1 cellular context compared by ENCODE assay signal in genomic region chr17:29590261-29590978, GRCh38.
TF ChIP-seq lines count a peak whose summit lies in the region.

No MANE protein-coding gene starts in this region.

TF ChIP-seq in HepG2, 621 proteins besides CTCF, POLR2A, EP300 and RAD21 (continued from another document and continues in another):
- TF ChIP-seq PRDM4 (CRISPR knock-in tag; IDR thresholded peaks at IDR 0.05; ENCODE audit: borderline replicate concordance) (no peak), ZNF235 (CRISPR knock-in tag; IDR thresholded peaks at IDR 0.05; ENCODE audit: borderline replicate concordance) (no peak), EED (CRISPR knock-in tag; IDR thresholded peaks at IDR 0.05) (no peak), ZNF44 (CRISPR knock-in tag; IDR thresholded peaks at IDR 0.05) (no peak), NR1H2 (CRISPR knock-in tag; IDR thresholded peaks at IDR 0.05; ENCODE audit: borderline replicate concordance, low read depth) (no peak; the same call in 1 of the 2 replicates), IRF9 (CRISPR knock-in tag; IDR thresholded peaks at IDR 0.05; ENCODE audit: borderline replicate concordance) (no peak; the same call in 1 of the 2 replicates), ESRRA (CRISPR knock-in tag; IDR thresholded peaks at IDR 0.05; ENCODE audit: low read depth) (no peak), HNRNPK (IDR thresholded peaks at IDR 0.05; ENCODE audit: low read depth, low read length, poor library complexity, severe bottlenecking) (no peak), NR2F1 (CRISPR knock-in tag; IDR thresholded peaks at IDR 0.05) (no peak), ZNF205 (CRISPR knock-in tag; IDR thresholded peaks at IDR 0.05) (no peak), ZNF777 (CRISPR knock-in tag; IDR thresholded peaks at IDR 0.05) (no peak; the same call in 1 of the 2 replicates), ZBTB14 (CRISPR knock-in tag; IDR thresholded peaks at IDR 0.05) (no peak; the same call in 1 of the 2 replicates), FOSL1 (CRISPR knock-in tag; IDR thresholded peaks at IDR 0.05; ENCODE audit: borderline replicate concordance) (no peak), YY1 (IDR thresholded peaks at IDR 0.05; ENCODE audit: insufficient read depth, insufficient replicate concordance, low read depth, low read length) (peak; percentile 0), ZNF468 (CRISPR knock-in tag; IDR thresholded peaks at IDR 0.05) (no peak), ZNF446 (CRISPR knock-in tag; IDR thresholded peaks at IDR 0.05) (0 out of 2 replicates have a peak, but pooled peaks have one; percentile 29), GZF1 (CRISPR knock-in tag; IDR thresholded peaks at IDR 0.05) (no peak), ZNF589 (CRISPR knock-in tag; conservative IDR thresholded peaks at IDR 0.05) (no peak; the same call in 1 of the 2 replicates), KLF16 (CRISPR knock-in tag; IDR thresholded peaks at IDR 0.05) (no peak; a peak in 1 of 4 replicates), ZBTB1 (CRISPR knock-in tag; IDR thresholded peaks at IDR 0.05; ENCODE audit: borderline replicate concordance) (no peak), SP2 (CRISPR knock-in tag; IDR thresholded peaks at IDR 0.05) (no peak), ARID2 (CRISPR knock-in tag; IDR thresholded peaks at IDR 0.05; ENCODE audit: borderline replicate concordance) (no peak), NR3C1 (CRISPR knock-in tag; IDR thresholded peaks at IDR 0.05) (no peak), ZNF513 (CRISPR knock-in tag; conservative IDR thresholded peaks at IDR 0.05) (no peak), IRF1 (CRISPR knock-in tag; IDR thresholded peaks at IDR 0.05; ENCODE audit: low read depth) (no peak), ZNF451 (CRISPR knock-in tag; IDR thresholded peaks at IDR 0.05) (no peak), ZNF781 (CRISPR knock-in tag; IDR thresholded peaks at IDR 0.05; ENCODE audit: borderline replicate concordance, not compliant biosample characterization) (no peak), ELF3 (CRISPR knock-in tag; IDR thresholded peaks at IDR 0.05) (no peak), GLMP (CRISPR knock-in tag; IDR thresholded peaks at IDR 0.05; ENCODE audit: borderline replicate concordance) (no peak), PHF21A (CRISPR knock-in tag; IDR thresholded peaks at IDR 0.05) (0 out of 2 replicates have a peak, but pooled peaks have one; percentile 60), IKZF5 (CRISPR knock-in tag; IDR thresholded peaks at IDR 0.05) (no peak), TAF15 (IDR thresholded peaks at IDR 0.05; ENCODE audit: low read depth, low read length, poor library complexity, severe bottlenecking) (no peak), CEBPG (CRISPR knock-in tag; IDR thresholded peaks at IDR 0.05) (no peak), MATR3 (CRISPR knock-in tag; IDR thresholded peaks at IDR 0.05) (no peak), SOX13 (IDR thresholded peaks at IDR 0.05) (no peak), SOX13 (CRISPR knock-in tag; conservative IDR thresholded peaks at IDR 0.05 in 1 of 2, IDR thresholded peaks at IDR 0.05 in 1 of 2) (no peak), ZNF225 (CRISPR knock-in tag; IDR thresholded peaks at IDR 0.05) (no peak), RERE (CRISPR knock-in tag; IDR thresholded peaks at IDR 0.05; ENCODE audit: low read depth) (no peak), RNF2 (conservative IDR thresholded peaks at IDR 0.05; ENCODE audit: low read depth) (no peak), RBM39 (IDR thresholded peaks at IDR 0.05; ENCODE audit: low read depth, low read length, poor library complexity, severe bottlenecking) (no peak), ONECUT2 (CRISPR knock-in tag; IDR thresholded peaks at IDR 0.05) (no peak), ATF4 (CRISPR knock-in tag; IDR thresholded peaks at IDR 0.05) (no peak), EZH2 (conservative IDR thresholded peaks at IDR 0.05; ENCODE audit: low read depth, low read length) (no peak), HOXA7 (CRISPR knock-in tag; IDR thresholded peaks at IDR 0.05) (no peak), ZBTB21 (CRISPR knock-in tag; IDR thresholded peaks at IDR 0.05) (no peak), ZNF850 (CRISPR knock-in tag; conservative IDR thresholded peaks at IDR 0.05) (no peak)
